11 cellular contexts compared by ENCODE assay signal in the genomic region with DNA sequence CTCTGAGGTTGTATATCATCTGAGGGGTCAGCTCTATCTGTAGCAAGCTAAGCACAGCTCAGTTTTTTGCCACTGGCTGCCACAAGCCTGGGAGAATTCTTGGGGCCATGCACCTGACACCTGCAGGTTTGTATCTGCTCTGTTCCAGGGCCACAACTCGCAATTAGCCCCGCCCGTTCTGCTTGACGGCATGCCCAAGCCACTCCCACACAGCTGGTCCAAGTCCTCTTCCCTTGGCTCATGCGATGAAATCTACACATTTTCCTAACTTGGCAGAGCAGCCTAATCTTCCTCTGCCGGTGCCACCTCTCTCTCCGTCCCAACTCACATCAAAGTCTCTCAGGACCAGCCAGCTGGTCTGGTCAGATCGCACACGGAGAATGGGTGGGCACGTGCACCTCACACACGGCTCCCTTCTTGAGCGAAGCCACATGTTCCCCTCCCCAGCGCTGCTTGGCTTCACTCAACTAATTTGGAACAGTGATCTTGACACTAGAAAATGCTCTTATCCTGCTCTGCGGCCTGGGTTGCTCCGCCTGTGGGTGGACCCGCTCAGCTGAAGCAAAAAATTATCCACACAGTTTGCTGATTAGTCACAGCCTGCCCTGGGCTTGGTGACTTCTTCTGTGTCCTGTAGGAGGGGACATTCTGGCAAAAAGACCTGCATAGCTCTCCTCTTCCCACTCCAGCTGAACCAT.
DNase-seq lines count a peak whose midpoint lies in the region; ATAC-seq, FAIRE-seq and TF ChIP-seq lines count a peak whose summit lies in the region.
"Had no signal": no experiment of that assay in that cellular context is flagged by ENCODE, and none has a peak within 500 bp of the region (broad histone marks: within the 10 kb centered on the region; RNA-seq: fewer than 3 reads in every experiment).

No MANE protein-coding gene starts in this region.

- intact Hi-C loops in mucosa of descending colon (cut with DNase I, micrococcal nuclease): no loop called here

- H3K36me3 ChIP-seq in bronchial epithelial cell (ENCODE audit: control insufficient read depth, insufficient read depth, low read length): no peaks in the 10 kb centered on the region
- H3K36me3 ChIP-seq in mucosa of descending colon (ENCODE audit: low read depth): no peaks in the 10 kb centered on the region
- H3K36me3 ChIP-seq: thoracic aorta had no signal

- H3K4me3 ChIP-seq in bronchial epithelial cell (ENCODE audit: low read depth, low read length) (no peak overlapping the region), mucosa of descending colon (no peak overlapping the region)
- H3K4me3 ChIP-seq: skin epidermis, thoracic aorta had no signal

- H3K4me1 ChIP-seq in mucosa of descending colon (ENCODE audit: low read depth): no peaks in the 10 kb centered on the region

- no peaks in the 10 kb centered on the region for H3K27me3 ChIP-seq in bronchial epithelial cell (ENCODE audit: control insufficient read depth, insufficient read depth, low read length)

- no peak for TF ChIP-seq CTCF in bronchial epithelial cell (IDR thresholded peaks at IDR 0.05; ENCODE audit: insufficient read depth, low read length, severe bottlenecking)
- no peak for TF ChIP-seq CTCF in mucosa of descending colon (IDR thresholded peaks at IDR 0.05)

- peak; percentile 61 for ATAC-seq in HG02885 (IDR thresholded peaks at IDR 0.05; ENCODE audit: poor library complexity, unreplicated experiment)
- ATAC-seq in mucosa of descending colon: peak; percentile 65
- no peak for ATAC-seq in HG02610 (IDR thresholded peaks at IDR 0.05; ENCODE audit: unreplicated experiment)

- in situ Hi-C loops in KBM-7 (cut with MboI; ENCODE audit: low pct_unique_long_range_greater_than_20kb, low sequenced_read_pairs): no loop called here

- peak; percentile 75 for DNase-seq in GM03348 (ENCODE audit: low spot score)
- no peak for DNase-seq in bronchial epithelial cell (ENCODE audit: low read depth)
- peak in 2 of 3 donors; percentile 55 for DNase-seq in mucosa of descending colon
- no peak for DNase-seq in cerebellar nuclear complex (lab: John Stamatoyannopoulos, UW)
- no peak for DNase-seq in KBM-7
- DNase-seq in activated CD4-positive, alpha-beta T cell treated with anti-CD3 and anti-CD28 coated beads for 48 hours: no peak
- DNase-seq: amniotic stem cell had no signal

- no peaks in the 10 kb centered on the region for H3K9me3 ChIP-seq in mucosa of descending colon
- H3K9me3 ChIP-seq: thoracic aorta had no signal

- FAIRE-seq in bronchial epithelial cell (lab: Jason Lieb, UNC): peak; percentile 89

Comparison
In these comparisons a context has a peak if more than half of its experiments do, and no peak if none do; other contexts are left out.
1. DNase-seq: peak in GM03348 (single experiment) and mucosa of descending colon (2 of 3); none in bronchial epithelial cell (single experiment), cerebellar nuclear complex (0 of 2), KBM-7 (single experiment) and activated CD4-positive, alpha-beta T cell treated with anti-CD3 and anti-CD28 coated beads for 48 hours (single experiment).